8 cellular contexts compared by ENCODE assay signal in the genomic region with DNA sequence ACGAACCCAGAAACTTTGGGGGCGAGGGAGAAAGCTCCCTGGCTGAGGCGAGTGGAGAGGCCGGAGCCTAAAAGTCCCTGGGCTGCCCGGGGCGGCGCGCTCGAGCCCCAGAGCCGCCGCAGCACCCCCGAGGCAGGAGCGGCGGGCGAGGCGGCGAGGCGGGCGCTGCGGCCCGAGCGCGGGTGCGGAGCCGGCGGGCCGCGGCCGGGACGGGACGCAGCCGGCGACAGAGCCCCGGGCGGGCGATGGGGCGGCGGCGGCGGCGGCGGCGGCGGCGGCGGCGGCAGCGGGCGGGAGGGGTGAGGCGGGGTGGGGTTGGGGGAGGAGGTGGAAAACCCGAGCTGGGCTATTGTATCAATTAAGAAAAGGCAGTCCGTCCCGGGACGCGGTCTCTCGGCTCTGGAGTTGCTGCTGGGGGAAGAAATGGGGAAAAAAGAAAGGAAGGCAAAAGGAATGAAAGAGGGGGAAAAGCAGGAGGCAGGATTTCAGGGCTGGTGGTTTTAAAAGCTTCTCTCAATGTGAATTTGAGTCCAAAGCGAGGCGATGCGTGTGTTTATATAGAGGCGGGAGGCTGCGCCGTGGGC. TPM values are rescaled to one million over a fixed set of nuclear protein-coding genes. Genes with fewer than 3 reads are reported as not detected.
DNase-seq lines count a peak whose midpoint lies in the region; ATAC-seq and TF ChIP-seq lines count a peak whose summit lies in the region.

No MANE protein-coding gene starts in this region.

- H3K79me2 ChIP-seq in GM23338 (replicated peaks; ENCODE audit: insufficient read depth) (no peaks in the 10 kb centered on the region), fibroblast of lung (ENCODE audit: control insufficient read depth, insufficient read depth, low read length) (no peaks in the 10 kb centered on the region)

- H3K27me3 ChIP-seq in GM23338 (ENCODE audit: insufficient read depth) (peaks cover 91% of the 10 kb centered on the region), fibroblast of lung (ENCODE audit: control insufficient read depth, insufficient read depth, low read length) (peaks cover 71% of the 10 kb centered on the region)

- peaks cover 35% of the 10 kb centered on the region for H3K4me1 Mint-ChIP-seq in GM23338

- H3K36me3 ChIP-seq in GM23338 (ENCODE audit: insufficient read depth): no peaks in the 10 kb centered on the region
- no peaks in the 10 kb centered on the region for H3K36me3 ChIP-seq in SK-N-MC (ENCODE audit: insufficient read depth, low read length)
- no peaks in the 10 kb centered on the region for H3K36me3 ChIP-seq in fibroblast of lung (ENCODE audit: control insufficient read depth, insufficient read depth, low read length)

- peaks cover 3% of the 10 kb centered on the region; the same call in 2 of the 3 replicates for H3K9me3 Mint-ChIP-seq in GM23338

- ATAC-seq in GM23338: no peak
- no peak for ATAC-seq in GM18502 (IDR thresholded peaks at IDR 0.05; ENCODE audit: poor library complexity, unreplicated experiment)
- ATAC-seq in GM19463 (IDR thresholded peaks at IDR 0.05; ENCODE audit: unreplicated experiment): no peak
- ATAC-seq in HG03196 (IDR thresholded peaks at IDR 0.05; ENCODE audit: unreplicated experiment): no peak

- H3K27ac Mint-ChIP-seq in GM23338: no peak overlapping the region

- H3K27ac ChIP-seq in GM23338 (ENCODE audit: low read depth): no peak overlapping the region
- H3K27ac ChIP-seq in SK-N-MC: peak overlapping the region; percentile 42; the same call in 1 of the 2 replicates
- no peak overlapping the region for H3K27ac ChIP-seq in fibroblast of lung (ENCODE audit: insufficient read depth, low read length)

- H3K9me2 ChIP-seq in GM23338 (ENCODE audit: insufficient read depth): no peaks in the 10 kb centered on the region

- no peaks in the 10 kb centered on the region for H4K20me1 ChIP-seq in GM23338 (replicated peaks; ENCODE audit: insufficient read depth)
- no peaks in the 10 kb centered on the region for H4K20me1 ChIP-seq in fibroblast of lung (ENCODE audit: control insufficient read depth, extremely low read depth, insufficient read depth, low read length)

- TF ChIP-seq CTCF in GM23338 (conservative IDR thresholded peaks at IDR 0.05; ENCODE audit: low read depth in 2 of 2) (no peak), fibroblast of lung (conservative IDR thresholded peaks at IDR 0.05 in 1 of 2, IDR thresholded peaks at IDR 0.05 in 1 of 2; ENCODE audit: low read depth in 1 of 2, low read length in 2 of 2) (no peak)

- H3K4me1 ChIP-seq in GM23338 (ENCODE audit: insufficient read depth) (peaks cover 19% of the 10 kb centered on the region), fibroblast of lung (ENCODE audit: control insufficient read depth, extremely low read depth, insufficient read depth, low read length) (peaks cover 2% of the 10 kb centered on the region)

- intact Hi-C loops in posterior vena cava (cut with DNase I): loop anchor here (5.0 kb wide), 3 partner anchors 221 to 601 kb away; no protein-coding TSS in a partner anchor

- peaks cover 84% of the 10 kb centered on the region for H3K27me3 Mint-ChIP-seq in GM23338 (ENCODE audit: insufficient read depth, low read depth, poor library complexity)

- H2AFZ ChIP-seq in GM23338 (peak overlapping the region; percentile 81), fibroblast of lung (ENCODE audit: low read length) (no peak overlapping the region)

- peak overlapping the region; percentile 82 for H3K4me3 Mint-ChIP-seq in GM23338

- DNase-seq in GM23338 (ENCODE audit: low spot score): peak; percentile 41
- DNase-seq in SK-N-MC (ENCODE audit: low read depth, low spot score): no peak
- no peak for DNase-seq in fibroblast of lung (ENCODE audit: low read depth in 2 of 2)
- peak; percentile 47 for DNase-seq in posterior vena cava (ENCODE audit: low spot score)
- DNase-seq in NK-92 (lab: John Stamatoyannopoulos, UW; ENCODE audit: unreplicated experiment): no peak

- no peaks in the 10 kb centered on the region for H3K9me3 ChIP-seq in SK-N-MC (ENCODE audit: low read depth, low read length)
- H3K9me3 ChIP-seq in fibroblast of lung (ENCODE audit: control insufficient read depth, insufficient read depth, low read depth, low read length): no peaks in the 10 kb centered on the region

- H3K9ac ChIP-seq in SK-N-MC (ENCODE audit: insufficient read length) (peak overlapping the region; percentile 72), fibroblast of lung (ENCODE audit: insufficient read depth, low read length) (no peak overlapping the region)

- H3K36me3 Mint-ChIP-seq in GM23338 (ENCODE audit: low read depth): no peaks in the 10 kb centered on the region; the same call in 2 of the 3 replicates

- peak overlapping the region; percentile 95 for H3K4me2 ChIP-seq in GM23338
- peak overlapping the region; percentile 68 for H3K4me2 ChIP-seq in fibroblast of lung (ENCODE audit: extremely low read depth, insufficient read depth, low read length)

- 0 out of 2 replicates have a peak, but pooled peaks cover 3% of the 10 kb centered on the region for H3F3A ChIP-seq in GM23338 (replicated peaks; ENCODE audit: low read depth)

- H3K4me3 ChIP-seq in GM23338 (peak overlapping the region; percentile 77), SK-N-MC (peak overlapping the region; percentile 81), fibroblast of lung (replicated peaks in 1 of 4; ENCODE audit: control extremely low read depth in 1 of 4, insufficient read depth in 1 of 4, low read depth in 3 of 4, low read length in 4 of 4) (peak overlapping the region in 3 of 4 experiments; percentile 37 to 60 (median 56))

TF ChIP-seq in GM23338, 12 proteins besides CTCF, POLR2A, EP300 and RAD21:
- TF ChIP-seq ZNF114 (CRISPR knock-in tag; IDR thresholded peaks at IDR 0.05) (no peak), EZH2 (IDR thresholded peaks at IDR 0.05; ENCODE audit: low read depth, unreplicated experiment) (peak; percentile 63)

RNA-seq across cellular contexts. Expression of a gene that starts 0.8 kb away (rescaled TPM):
- total RNA-seq in GM23338 (2014; rRNA removed; shearing (Covaris generic)): 0.16 and 0.31 TPM in 2 replicates
- polyA plus RNA-seq in GM23338 (2016; fragmentation: Nextera tagmentation; extraction: Ambion mirVana) (0.05 and 0.07 TPM in 2 replicates), fibroblast of lung (0.02 and 0.09 TPM in 2 replicates)
- total RNA-seq in fibroblast of lung (0.17 and 0.51 TPM in 2 replicates), posterior vena cava (1 to 10 TPM; 5.0 to 5.1 TPM)
- polyA plus RNA-seq in fibroblast of lung (2012): 0.07 and 0.17 TPM in 2 replicates
- 0.24 and 0.85 TPM in 2 replicates for polyA minus RNA-seq in fibroblast of lung (ENCODE audit: low replicate concordance)

Comparison
In these comparisons a context has a peak if more than half of its experiments do, and no peak if none do; other contexts are left out.
1. DNase-seq: peak in GM23338 (single experiment) and posterior vena cava (single experiment); none in SK-N-MC (single experiment), fibroblast of lung (0 of 2) and NK-92 (single experiment).
2. Peak in every context shown above with its lines, with median percentiles within 50 percentile points of each other: H3K4me3 ChIP-seq.